In genomic region chr5:133267601-133268000, GRCh38 we compare ENCODE assay signal across 24 cellular contexts.
DNase-seq lines count a peak whose midpoint lies in the region; ATAC-seq, FAIRE-seq and TF ChIP-seq lines count a peak whose summit lies in the region.
"Had no signal": no experiment of that assay in that cellular context is flagged by ENCODE, and none has a peak within 500 bp of the region (broad histone marks: within the 10 kb centered on the region; RNA-seq: fewer than 3 reads in every experiment).

No MANE protein-coding gene starts in this region.

- no peak for TF ChIP-seq CTCF in GM12878 (IDR thresholded peaks at IDR 0.05 in 2 of 3, conservative IDR thresholded peaks at IDR 0.05 in 1 of 3; ENCODE audit: control insufficient read depth in 2 of 3, extremely low read depth in 1 of 3, insufficient read depth in 1 of 3, low read depth in 3 of 3, low read length in 3 of 3)
- no peak for TF ChIP-seq CTCF in right lobe of liver (IDR thresholded peaks at IDR 0.05)

- no peak for FAIRE-seq in GM12878 (lab: Jason Lieb, UNC)
- FAIRE-seq: GM12892, H54 had no signal

- H3K9me3 Mint-ChIP-seq in CD8-positive, alpha-beta memory T cell: no peaks in the 10 kb centered on the region
- H3K9me3 Mint-ChIP-seq: CD4-positive, CD25-positive, alpha-beta regulatory T cell; T-helper 2 cell treated with Interferon-gamma antibody and Interleukin-4, amounts not matched to agents 5 μg/mL and 100 μg/mL, for 36 hours had no signal

- 0% methylated on average over 1 of the region's 1 CpG for WGBS in GM12878 (ENCODE audit: insufficient coverage, insufficient replicate concordance, low lambda C conversion rate, missing lambda C conversion rate)
- WGBS in right lobe of liver (ENCODE audit: insufficient coverage, low coverage, low lambda C conversion rate, missing lambda C conversion rate): 67% methylated on average over 1 of the region's 1 CpG

- peaks cover 3 to 10% of the 10 kb centered on the region in 2 donors for H3K27me3 Mint-ChIP-seq in CD8-positive, alpha-beta memory T cell

- TF ChIP-seq RAD21 in GM12878 (IDR thresholded peaks at IDR 0.05; ENCODE audit: insufficient read depth, low read depth, low read length): no peak

- H3K27ac ChIP-seq in GM12878 (ENCODE audit: control insufficient read depth, insufficient read depth): no peak overlapping the region
- H3K27ac ChIP-seq in right lobe of liver: no peak overlapping the region
- no peak overlapping the region for H3K27ac ChIP-seq in CD8-positive, alpha-beta memory T cell (ENCODE audit: low read depth, low read length)
- no peak overlapping the region for H3K27ac ChIP-seq in effector memory CD4-positive, alpha-beta T cell (ENCODE audit: insufficient read depth, low read length, poor library complexity, severe bottlenecking)

- TF ChIP-seq POLR2A in GM12878 (IDR thresholded peaks at IDR 0.05; ENCODE audit: low read depth, low read length): no peak
- TF ChIP-seq POLR2A in right lobe of liver (IDR thresholded peaks at IDR 0.05): no peak

- no peak for TF ChIP-seq EP300 in GM12878 (IDR thresholded peaks at IDR 0.05; ENCODE audit: borderline replicate concordance in 1 of 2, control insufficient read depth in 1 of 2, low read depth in 2 of 2, low read length in 2 of 2)

- H3K27ac Mint-ChIP-seq in CD8-positive, alpha-beta memory T cell: no peak overlapping the region
- H3K27ac Mint-ChIP-seq: CD4-positive, CD25-positive, alpha-beta regulatory T cell; T-helper 2 cell treated with Interferon-gamma antibody and Interleukin-4, amounts not matched to agents 5 μg/mL and 100 μg/mL, for 36 hours had no signal

- CTCF ChIA-PET in GM12878 (lab: Yijun Ruan, JAX): no interaction called here
- CTCF ChIA-PET in CD8-positive, alpha-beta memory T cell (lab: Charles Lee): interaction anchor here (1.3 kb wide), 1 partner anchor 28 kb away, joined by 3 read pairs; no protein-coding TSS in a partner anchor

- H2AFZ ChIP-seq in GM12878 (ENCODE audit: control insufficient read depth, low read depth, low read length): no peak overlapping the region

- no peaks in the 10 kb centered on the region for H3K9me3 ChIP-seq in GM12878 (replicated peaks; ENCODE audit: control insufficient read depth, insufficient read depth, low read length)
- H3K9me3 ChIP-seq in right lobe of liver: no peaks in the 10 kb centered on the region
- no peaks in the 10 kb centered on the region for H3K9me3 ChIP-seq in CD8-positive, alpha-beta memory T cell (ENCODE audit: low read length)
- H3K9me3 ChIP-seq in effector memory CD4-positive, alpha-beta T cell (ENCODE audit: control insufficient read depth, low read length): no peaks in the 10 kb centered on the region
- H3K9me3 ChIP-seq: BE2C, SK-N-SH had no signal

- DNase-seq in GM12878 (ENCODE audit: low read depth, low spot score): no peak
- no peak for DNase-seq in right lobe of liver
- DNase-seq in CD8-positive, alpha-beta memory T cell: no peak
- no peak for DNase-seq in effector memory CD4-positive, alpha-beta T cell
- DNase-seq: BE2C; CD4-positive, CD25-positive, alpha-beta regulatory T cell; COR-L47; DMS 273 treated with DMSO at 0.1 percent for 48 hours; DMS79 treated with DMSO at 0.1 percent for 48 hours; KG1; NCI-H1105 treated with DMSO at 0.1 percent for 48 hours; NCI-H1694; NCI-H2081; NCI-H2171; NCI-H524 treated with DMSO at 0.1 percent for 48 hours; PC-3; SHP77; SK-N-SH had no signal

- H3K9ac ChIP-seq in GM12878 (ENCODE audit: control insufficient read depth, insufficient read depth, low read length): no peak overlapping the region
- H3K9ac ChIP-seq: SK-N-SH had no signal

- SMC1A ChIA-PET in GM12878 (lab: Charles Lee; ENCODE audit: uncharacterized antibody, unreplicated experiment): interaction anchor here (1.0 kb wide), 2 partner anchors 10 to 19 kb away, joined by 3 to 5 read pairs; no protein-coding TSS in a partner anchor

- ATAC-seq in GM19452 (IDR thresholded peaks at IDR 0.05; ENCODE audit: unreplicated experiment) (peak; percentile 49), GM12878 (no peak; the same call in 2 of the 3 replicates), right lobe of liver (peak; percentile 57 to 90 (median 67)), HG03280 (IDR thresholded peaks at IDR 0.05; ENCODE audit: unreplicated experiment) (no peak), GM19328 (IDR thresholded peaks at IDR 0.05; ENCODE audit: unreplicated experiment) (no peak)
- ATAC-seq: PC-3 had no signal

- H4K20me1 ChIP-seq in GM12878 (ENCODE audit: control insufficient read depth, insufficient read depth): no peaks in the 10 kb centered on the region

- POLR2A ChIA-PET in GM12878 (lab: Charles Lee): interaction anchor here (0.6 kb wide), 1 partner anchor 128 kb away, joined by 3 read pairs; no protein-coding TSS in a partner anchor
- POLR2A ChIA-PET in CD8-positive, alpha-beta memory T cell (lab: Charles Lee): no interaction called here

- in situ Hi-C loops in GM12878 (cut with MboI): no loop called here

- no peaks in the 10 kb centered on the region for H3K79me2 ChIP-seq in GM12878 (ENCODE audit: control insufficient read depth, insufficient read depth, low read length)

- H3K4me1 Mint-ChIP-seq in CD8-positive, alpha-beta memory T cell: no peaks in the 10 kb centered on the region
- H3K4me1 Mint-ChIP-seq: CD4-positive, CD25-positive, alpha-beta regulatory T cell had no signal

- H3K36me3 Mint-ChIP-seq in CD8-positive, alpha-beta memory T cell: no peaks in the 10 kb centered on the region
- H3K36me3 Mint-ChIP-seq: CD4-positive, CD25-positive, alpha-beta regulatory T cell had no signal

- no peaks in the 10 kb centered on the region for H3K27me3 ChIP-seq in GM12878 (replicated peaks in 1 of 2; ENCODE audit: control insufficient read depth in 2 of 2, insufficient read depth in 2 of 2, low read length in 1 of 2)
- no peaks in the 10 kb centered on the region for H3K27me3 ChIP-seq in right lobe of liver
- H3K27me3 ChIP-seq in CD8-positive, alpha-beta memory T cell (ENCODE audit: insufficient read depth, low read length, poor library complexity, severe bottlenecking): no peaks in the 10 kb centered on the region
- no peaks in the 10 kb centered on the region for H3K27me3 ChIP-seq in effector memory CD4-positive, alpha-beta T cell (replicated peaks; ENCODE audit: control insufficient read depth, insufficient read depth, low read length, poor library complexity, severe bottlenecking)
- H3K27me3 ChIP-seq: BE2C had no signal

- BruUV-seq in GM12878 (replicated peaks; lab: Mats Ljungman, UMichigan): no TSS peak

- H3K36me3 ChIP-seq in GM12878 (ENCODE audit: control insufficient read depth in 2 of 2, insufficient read depth in 2 of 2, low read length in 1 of 2): no peaks in the 10 kb centered on the region
- H3K36me3 ChIP-seq in right lobe of liver: no peaks in the 10 kb centered on the region
- H3K36me3 ChIP-seq in CD8-positive, alpha-beta memory T cell (ENCODE audit: insufficient read depth, low read length): no peaks in the 10 kb centered on the region
- H3K36me3 ChIP-seq in effector memory CD4-positive, alpha-beta T cell (ENCODE audit: control insufficient read depth, insufficient read depth, low read length): no peaks in the 10 kb centered on the region
- H3K36me3 ChIP-seq: BE2C had no signal

- H3K4me2 ChIP-seq in GM12878 (ENCODE audit: control insufficient read depth, insufficient read depth): no peak overlapping the region
- H3K4me2 ChIP-seq: SK-N-SH had no signal

- intact Hi-C loops in GM12878 (cut with micrococcal nuclease; ENCODE audit: unreplicated experiment) (no loop called here), right lobe of liver (cut with DNase I) (no loop called here)

- no peak overlapping the region for H3K4me3 Mint-ChIP-seq in CD8-positive, alpha-beta memory T cell
- H3K4me3 Mint-ChIP-seq: CD4-positive, CD25-positive, alpha-beta regulatory T cell; T-helper 2 cell treated with Interferon-gamma antibody and Interleukin-4, amounts not matched to agents 5 μg/mL and 100 μg/mL, for 36 hours had no signal

- H3K4me3 ChIP-seq in GM12878 (no peak overlapping the region), right lobe of liver (no peak overlapping the region)
- no peak overlapping the region for H3K4me3 ChIP-seq in CD8-positive, alpha-beta memory T cell (ENCODE audit: low read length)
- no peak overlapping the region for H3K4me3 ChIP-seq in effector memory CD4-positive, alpha-beta T cell (ENCODE audit: insufficient read depth, low read depth, low read length, poor library complexity, severe bottlenecking)

- peaks cover 6% of the 10 kb centered on the region; the same call in 1 of the 2 replicates for H3K4me1 ChIP-seq in GM12878 (ENCODE audit: control insufficient read depth, insufficient read depth, low read length)
- peaks cover 0 to 14% (median 0%) of the 10 kb centered on the region in 4 donors for H3K4me1 ChIP-seq in right lobe of liver
- no peaks in the 10 kb centered on the region for H3K4me1 ChIP-seq in CD8-positive, alpha-beta memory T cell (ENCODE audit: insufficient read depth, low read length)
- no peaks in the 10 kb centered on the region for H3K4me1 ChIP-seq in effector memory CD4-positive, alpha-beta T cell (ENCODE audit: control insufficient read depth, insufficient read depth, low read length, poor library complexity, severe bottlenecking)
- H3K4me1 ChIP-seq: BE2C had no signal

- RAD21 ChIA-PET in GM12878 (lab: Charles Lee; ENCODE audit: unreplicated experiment): interaction anchor here (0.7 to 1.3 kb wide), 3 partner anchors 23 to 27 kb away, joined by 3 to 5 read pairs (median 3); no protein-coding TSS in a partner anchor

TF ChIP-seq in GM12878, 131 proteins besides CTCF, POLR2A, EP300 and RAD21 (continues in another document):
- TF ChIP-seq PML (IDR thresholded peaks at IDR 0.05; ENCODE audit: low read length) (no peak), NR2F1 (conservative IDR thresholded peaks at IDR 0.05) (peak; percentile 77), RB1 (IDR thresholded peaks at IDR 0.05; ENCODE audit: borderline replicate concordance) (no peak), EZH2 (IDR thresholded peaks at IDR 0.05; ENCODE audit: borderline replicate concordance, control insufficient read depth, low read depth, low read length) (no peak), SRF (IDR thresholded peaks at IDR 0.05; ENCODE audit: low read depth in 2 of 2, low read length in 2 of 2) (no peak), NR2C1 (IDR thresholded peaks at IDR 0.05) (peak; percentile 59; the same call in 1 of the 2 replicates), BHLHE40 (IDR thresholded peaks at IDR 0.05; ENCODE audit: borderline replicate concordance in 1 of 2, low read depth in 2 of 2, low read length in 1 of 2) (peak; percentile 62 to 82)

Comparison
In these comparisons a context has a peak if more than half of its experiments do, and no peak if none do; other contexts are left out.
1. ATAC-seq: peak in GM19452 (single experiment) and right lobe of liver (4 of 4); none in GM12878 (single experiment), HG03280 (single experiment) and GM19328 (single experiment).